ENCODE assay signal across 8 cellular contexts in genomic region chr5:180807654-180808414, GRCh38. TPM values are rescaled to one million over a fixed set of nuclear protein-coding genes. Genes with fewer than 3 reads are reported as not detected.
DNase-seq lines count a peak whose midpoint lies in the region; ATAC-seq and TF ChIP-seq lines count a peak whose summit lies in the region.

No MANE protein-coding gene starts in this region.

- peak overlapping the region; percentile 96 for H3K9ac ChIP-seq in DND-41 (ENCODE audit: low read depth, low read length)

- no peaks in the 10 kb centered on the region for H3K9me3 ChIP-seq in DND-41 (ENCODE audit: insufficient read depth, low read length, severe bottlenecking)
- H3K9me3 ChIP-seq in RWPE2 (ENCODE audit: severe bottlenecking) = no peaks in the 10 kb centered on the region
- H3K9me3 ChIP-seq in esophagus (ENCODE audit: control insufficient read depth in 2 of 2, insufficient read depth in 1 of 2, low read depth in 1 of 2, low read length in 1 of 2) = no peaks in the 10 kb centered on the region

- TF ChIP-seq CTCF in DND-41 (IDR thresholded peaks at IDR 0.05; ENCODE audit: borderline replicate concordance, extremely low read depth, low read length, poor library complexity, severe bottlenecking) (no peak), RWPE2 (IDR thresholded peaks at IDR 0.05; ENCODE audit: poor library complexity, severe bottlenecking) (no peak)

- H3K4me1 ChIP-seq in DND-41 (ENCODE audit: insufficient read depth, low read length) (peaks cover 79% of the 10 kb centered on the region), RWPE2 (ENCODE audit: insufficient read depth, poor library complexity, severe bottlenecking) (peaks cover 51% of the 10 kb centered on the region), esophagus (ENCODE audit: control insufficient read depth in 2 of 2, insufficient read depth in 2 of 2, low read length in 1 of 2) (peaks cover 4 to 41% of the 10 kb centered on the region in 2 donors)

- DNase-seq in DND-41 (no peak), RWPE2 (ENCODE audit: low spot score) (peak; percentile 14), renal cortical epithelial cell (ENCODE audit: low read depth) (peak; percentile 55), NCI-H146 treated with DMSO at 0.1 percent for 48 hours (lab: John Stamatoyannopoulos, UW; ENCODE audit: unreplicated experiment) (no peak), NCI-H226 (no peak)
- no peak for DNase-seq in stimulated activated CD4-positive, alpha-beta T cell treated with anti-CD3 and anti-CD28 coated beads, Interleukin-2, amount 100 ng/mL, for 48 hours

- peak overlapping the region in 1 of 2 experiments; percentile 74; a peak in 2 of 4 replicates for H3K4me3 ChIP-seq in DND-41 (ENCODE audit: low read depth in 1 of 2, low read length in 2 of 2)
- peak overlapping the region; percentile 43 for H3K4me3 ChIP-seq in RWPE2 (ENCODE audit: severe bottlenecking)
- H3K4me3 ChIP-seq in esophagus (ENCODE audit: low read depth in 1 of 2, low read length in 2 of 2) = peak overlapping the region; percentile 12 to 59

- H3K79me2 ChIP-seq in DND-41 (ENCODE audit: insufficient read depth, low read length) = peaks cover 67% of the 10 kb centered on the region

- H3K36me3 ChIP-seq in DND-41 (ENCODE audit: insufficient read depth, low read length) (peaks cover 24% of the 10 kb centered on the region), RWPE2 (ENCODE audit: low read depth) (peaks cover 4% of the 10 kb centered on the region; the same call in 1 of the 2 replicates), esophagus (ENCODE audit: control insufficient read depth in 2 of 2, insufficient read depth in 2 of 2, low read length in 1 of 2) (peaks cover 0 to 2% of the 10 kb centered on the region in 2 donors)

- H3K4me2 ChIP-seq in DND-41 (ENCODE audit: insufficient read depth, low read length) = peak overlapping the region; percentile 90

- H3K27ac ChIP-seq in DND-41 (ENCODE audit: low read length) = peak overlapping the region; percentile 99
- H3K27ac ChIP-seq in RWPE2 (ENCODE audit: poor library complexity, severe bottlenecking) = peak overlapping the region; percentile 82
- peak overlapping the region; percentile 67 to 81 for H3K27ac ChIP-seq in esophagus (ENCODE audit: low read depth in 2 of 2, low read length in 1 of 2)

- ATAC-seq in DND-41 (ENCODE audit: insufficient read depth, low read depth) = no peak
- ATAC-seq in RWPE2 (ENCODE audit: low read depth) = no peak
- no peak for ATAC-seq in HG03520 (IDR thresholded peaks at IDR 0.05; ENCODE audit: unreplicated experiment)

- H3K27me3 ChIP-seq in DND-41 (ENCODE audit: insufficient read depth, low read length, poor library complexity) (no peaks in the 10 kb centered on the region), RWPE2 (ENCODE audit: insufficient read depth, poor library complexity, severe bottlenecking) (no peaks in the 10 kb centered on the region), esophagus (ENCODE audit: control insufficient read depth in 1 of 2, insufficient read depth in 2 of 2, low read length in 2 of 2) (no peaks in the 10 kb centered on the region)

- H2AFZ ChIP-seq in DND-41 (ENCODE audit: low read depth, low read length) = no peak overlapping the region

- WGBS in esophagus, 2 donors = 20 to 39% methylated on average over 6 of the region's 6 CpGs

- H4K20me1 ChIP-seq in DND-41 (ENCODE audit: insufficient read depth, low read length) = no peaks in the 10 kb centered on the region

RNA-seq across cellular contexts. Expression of gene MGAT1, which starts 5.2 kb away (rescaled TPM):
- polyA plus RNA-seq in esophagus = 100 to 1,000 TPM in 1 of 2 donors, 10 to 100 TPM in 1; 84.0 to 108 TPM
- total RNA-seq in renal cortical epithelial cell = 44.1 and 58.4 TPM in 2 replicates

RNA-seq across cellular contexts. Expression of gene ZFP62, which starts 53.2 kb away (rescaled TPM):
- polyA plus RNA-seq in esophagus = 10 to 100 TPM; 10.3 to 23.6 TPM
- total RNA-seq in renal cortical epithelial cell = 7.6 and 37.1 TPM in 2 replicates

Comparison
In these comparisons a context has a peak if more than half of its experiments do, and no peak if none do; other contexts are left out.
1. DNase-seq: peak in RWPE2 (single experiment) and renal cortical epithelial cell (single experiment); none in DND-41 (single experiment), NCI-H146 treated with DMSO at 0.1 percent for 48 hours (single experiment), NCI-H226 (single experiment) and stimulated activated CD4-positive, alpha-beta T cell treated with anti-CD3 and anti-CD28 coated beads, Interleukin-2, amount 100 ng/mL, for 48 hours (0 of 2).
2. Peak in every context shown above with its lines, with median percentiles within 50 percentile points of each other: H3K27ac ChIP-seq.